In the genomic region with DNA sequence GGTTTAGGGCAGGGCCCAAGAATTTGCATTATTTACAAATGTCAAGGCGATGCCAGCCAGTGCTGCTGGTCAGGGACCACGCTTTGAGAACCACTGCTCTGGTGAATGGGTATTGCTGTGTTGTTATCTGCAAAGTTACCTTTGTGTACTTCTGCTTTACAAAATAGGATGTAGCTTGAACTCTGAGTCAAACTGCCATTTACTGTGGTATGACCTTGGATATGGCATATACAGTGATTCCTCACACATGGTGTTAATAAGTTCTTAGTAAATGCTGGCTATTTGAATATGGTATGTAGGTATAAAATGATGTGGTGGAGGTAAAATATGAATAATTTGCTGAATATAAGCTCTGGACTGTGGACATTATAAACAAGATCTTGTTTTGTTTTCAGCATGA, we compare ENCODE assay signal across 28 cellular contexts.
"Had no signal": no experiment of that assay in that cellular context is flagged by ENCODE, and none has a peak within 500 bp of the region (broad histone marks: within the 10 kb centered on the region; RNA-seq: fewer than 3 reads in every experiment).

No MANE protein-coding gene starts in this region.

- H3K4me1 Mint-ChIP-seq: immature natural killer cell; naive thymus-derived CD8-positive, alpha-beta T cell had no signal

- H3K36me3 ChIP-seq: left lung, lower lobe of right lung, pancreas, prostate gland, stomach, thyroid gland, uterus had no signal

- H3K27me3 Mint-ChIP-seq: type B pancreatic cell had no signal

- H3K27me3 ChIP-seq: left lung, pancreas, stomach, testis, thyroid gland, uterus had no signal

- H3K36me3 Mint-ChIP-seq: immature natural killer cell; naive thymus-derived CD8-positive, alpha-beta T cell had no signal

- H3K9me3 Mint-ChIP-seq: immature natural killer cell; naive thymus-derived CD8-positive, alpha-beta T cell; nephron; neural crest cell; type B pancreatic cell had no signal

- DNase-seq: hypothalamus; immature natural killer cell; kidney; left colon; left lung; lower lobe of right lung; mammary epithelial cell; mesenchymal stem cell; naive thymus-derived CD8-positive, alpha-beta T cell; nucleus accumbens; pancreas; posterior cingulate gyrus; retina; right cardiac atrium; stimulated activated CD4-positive, alpha-beta T cell treated with anti-CD3 and anti-CD28 coated beads, Interleukin-12 subunit alpha, Interleukin-12 subunit beta, amount 100 ng/mL, for 4 hours; stimulated activated CD4-positive, alpha-beta T cell treated with anti-CD3 and anti-CD28 coated beads, Interleukin-2, amount 100 ng/mL, for 48 hours; stimulated activated CD4-positive, alpha-beta T cell treated with anti-CD3 and anti-CD28 coated beads, Interleukin-4, amount 100 ng/mL, for 4 hours; stimulated activated naive CD8-positive, alpha-beta T cell treated with anti-CD3 and anti-CD28 coated beads, Interleukin-15, Interleukin-2, amounts not matched to agents 100 U/mL and 50 U/mL, for 24 hours; stomach; testis; thyroid gland; uterus had no signal

- H3K27ac ChIP-seq: left lung, lower lobe of right lung, pancreas, prostate gland, skin epidermis, stomach, testis, thyroid gland, uterus had no signal

- H3K4me3 Mint-ChIP-seq: immature natural killer cell; naive thymus-derived CD8-positive, alpha-beta T cell; nephron; neural crest cell; type B pancreatic cell had no signal

- H3K27ac Mint-ChIP-seq: immature natural killer cell; naive thymus-derived CD8-positive, alpha-beta T cell; nephron; type B pancreatic cell had no signal

- H3K4me3 ChIP-seq: left lung, lower lobe of right lung, pancreas, prostate gland, skin epidermis, stomach, testis, thyroid gland, uterus had no signal

- H3K9me3 ChIP-seq: left lung, lower lobe of right lung, pancreas, prostate gland, stomach, testis, thyroid gland, uterus had no signal

- H3K4me1 ChIP-seq: left lung, lower lobe of right lung, pancreas, prostate gland, stomach, thyroid gland, uterus had no signal

- ATAC-seq: left colon; naive thymus-derived CD8-positive, alpha-beta T cell; pancreas; right cardiac atrium; sciatic nerve; stimulated activated naive CD8-positive, alpha-beta T cell treated with anti-CD3 and anti-CD28 coated beads, Interleukin-15, Interleukin-2, amounts not matched to agents 100 U/mL and 50 U/mL, for 24 hours had no signal
